ENCODE assay signal across 8 cellular contexts in genomic region chr19:48619692-48620565, GRCh38. TPM values are rescaled to one million over a fixed set of nuclear protein-coding genes. Genes with fewer than 3 reads are reported as not detected.
DNase-seq lines count a peak whose midpoint lies in the region; ATAC-seq and TF ChIP-seq lines count a peak whose summit lies in the region.

No MANE protein-coding gene starts in this region.

- H3K4me1 ChIP-seq in ascending aorta (peaks cover 19 to 32% of the 10 kb centered on the region in 2 donors), liver (ENCODE audit: control insufficient read depth in 4 of 4, insufficient read depth in 4 of 4, low read length in 3 of 4) (peaks cover 8 to 54% (median 37%) of the 10 kb centered on the region in 4 donors), transverse colon (peaks cover 31 to 62% (median 55%) of the 10 kb centered on the region in 4 donors)

- H3K27me3 Mint-ChIP-seq in activated T-cell treated with anti-CD3 and anti-CD28 coated beads, Interleukin-2, amount 50 U/mL, for 4 hours (ENCODE audit: low read depth): no peaks in the 10 kb centered on the region

- intact Hi-C loops in ascending aorta (cut with DNase I) (loop anchor here (1.0 to 2.0 kb wide), 5 partner anchors 15 to 175 kb away; partner anchors contain the start of genes CYTH2 and GRWD1), transverse colon (cut with DNase I; ENCODE audit: low total_unique reads) (no loop called here)

- H3K4me1 Mint-ChIP-seq in activated T-cell treated with anti-CD3 and anti-CD28 coated beads, Interleukin-2, amount 50 U/mL, for 4 hours (ENCODE audit: low read depth): peaks cover 43% of the 10 kb centered on the region

- TF ChIP-seq EP300 in transverse colon (IDR thresholded peaks at IDR 0.05; ENCODE audit: low read depth): no peak

- no peak for ATAC-seq in activated T-cell treated with anti-CD3 and anti-CD28 coated beads, Interleukin-2, amount 50 U/mL, for 4 hours
- no peak for ATAC-seq in GM18867 (IDR thresholded peaks at IDR 0.05; ENCODE audit: unreplicated experiment)

- peaks cover 43% of the 10 kb centered on the region for H3K36me3 Mint-ChIP-seq in activated T-cell treated with anti-CD3 and anti-CD28 coated beads, Interleukin-2, amount 50 U/mL, for 4 hours (ENCODE audit: insufficient read depth)

- TF ChIP-seq POLR2A in transverse colon (IDR thresholded peaks at IDR 0.05): no peak

- WGBS in liver: 33% methylated on average over 6 of the region's 6 CpGs
- WGBS in transverse colon (ENCODE audit: low coverage in 1 of 2), 2 donors: 31 to 57% methylated on average over 1 to 6 of the region's 6 CpGs

- H3K36me3 ChIP-seq in ascending aorta (peaks cover 18 to 27% of the 10 kb centered on the region in 2 donors), liver (ENCODE audit: control insufficient read depth in 4 of 4, insufficient read depth in 3 of 4, low read depth in 1 of 4, low read length in 3 of 4) (peaks cover 12 to 24% (median 18%) of the 10 kb centered on the region in 4 donors), transverse colon (peaks cover 0 to 19% (median 6%) of the 10 kb centered on the region in 4 donors)

- no peaks in the 10 kb centered on the region for H3K9me3 Mint-ChIP-seq in activated T-cell treated with anti-CD3 and anti-CD28 coated beads, Interleukin-2, amount 50 U/mL, for 4 hours

- H3K27ac ChIP-seq in ascending aorta (peak overlapping the region; percentile 86 to 87), liver (ENCODE audit: low read depth in 1 of 2, low read length in 2 of 2) (peak overlapping the region; percentile 85 to 93), transverse colon (peak overlapping the region; percentile 90 to 97 (median 94))

- H3K27me3 ChIP-seq in ascending aorta (no peaks in the 10 kb centered on the region), liver (ENCODE audit: control insufficient read depth in 4 of 4, insufficient read depth in 4 of 4, low read length in 3 of 4) (no peaks in the 10 kb centered on the region), transverse colon (no peaks in the 10 kb centered on the region)

- H3K9me3 ChIP-seq in ascending aorta (no peaks in the 10 kb centered on the region), liver (ENCODE audit: control insufficient read depth in 4 of 4, low read length in 3 of 4) (no peaks in the 10 kb centered on the region), transverse colon (no peaks in the 10 kb centered on the region)

- no peak for TF ChIP-seq RAD21 in liver (IDR thresholded peaks at IDR 0.05)

- no peak for DNase-seq in activated T-cell treated with anti-CD3 and anti-CD28 coated beads, Interleukin-2, amount 50 U/mL, for 4 hours
- no peak for DNase-seq in activated T-cell treated with anti-CD3 and anti-CD28 coated beads, Interleukin-2, amount 50 U/mL, for 48 hours
- no peak for DNase-seq in ascending aorta (ENCODE audit: low spot score in 2 of 2)
- no peak for DNase-seq in transverse colon
- no peak for DNase-seq in NCI-H748 (lab: John Stamatoyannopoulos, UW; ENCODE audit: unreplicated experiment)
- no peak for DNase-seq in HK-2 (ENCODE audit: unreplicated experiment)

- peak in 1 of 3 experiments; percentile 5 for TF ChIP-seq CTCF in ascending aorta (IDR thresholded peaks at IDR 0.05)
- TF ChIP-seq CTCF in liver (IDR thresholded peaks at IDR 0.05; ENCODE audit: low read depth, low read length, missing input control): peak; percentile 10
- peak in 2 of 5 experiments; percentile 27 for TF ChIP-seq CTCF in transverse colon (IDR thresholded peaks at IDR 0.05)

- peak overlapping the region; percentile 77 to 88 for H3K9ac ChIP-seq in liver (ENCODE audit: low read depth in 1 of 2, low read length in 2 of 2)

- peak overlapping the region; percentile 68 to 95 for H3K4me3 ChIP-seq in ascending aorta
- peak overlapping the region; percentile 55 to 73 (median 71) for H3K4me3 ChIP-seq in liver (ENCODE audit: low read depth in 1 of 3, low read length in 3 of 3)
- peak overlapping the region; percentile 42 to 90 (median 64) for H3K4me3 ChIP-seq in transverse colon

- in situ Hi-C loops in transverse colon (cut with MboI; ENCODE audit: low pct_ligation_motif_present in 1 of 4, low pct_unique_long_range_greater_than_20kb in 1 of 4, low sequenced_read_pairs in 3 of 4): no loop called here

- peak overlapping the region; percentile 97 for H3K4me3 Mint-ChIP-seq in activated T-cell treated with anti-CD3 and anti-CD28 coated beads, Interleukin-2, amount 50 U/mL, for 4 hours

TF ChIP-seq in liver, 16 proteins besides CTCF, POLR2A, EP300 and RAD21 (continues in another document):
- no peak for TF ChIP-seq EGR1 (IDR thresholded peaks at IDR 0.05; ENCODE audit: low read depth in 2 of 2)
- TF ChIP-seq REST (IDR thresholded peaks at IDR 0.05): no peak
- TF ChIP-seq ZBTB33 (IDR thresholded peaks at IDR 0.05): no peak
- no peak for TF ChIP-seq RXRA (IDR thresholded peaks at IDR 0.05)
- no peak for TF ChIP-seq HNF4G (IDR thresholded peaks at IDR 0.05)
- no peak for TF ChIP-seq TAF1 (conservative IDR thresholded peaks at IDR 0.05)
- TF ChIP-seq GABPA (IDR thresholded peaks at IDR 0.05 in 1 of 2, conservative IDR thresholded peaks at IDR 0.05 in 1 of 2): no peak
- no peak for TF ChIP-seq JUND (IDR thresholded peaks at IDR 0.05)
- no peak for TF ChIP-seq NR2F2 (IDR thresholded peaks at IDR 0.05)
- no peak for TF ChIP-seq MAX (IDR thresholded peaks at IDR 0.05)
- no peak for TF ChIP-seq FOXA1 (IDR thresholded peaks at IDR 0.05)
- no peak for TF ChIP-seq HNF4A (conservative IDR thresholded peaks at IDR 0.05)
- TF ChIP-seq FOXA2 (IDR thresholded peaks at IDR 0.05): no peak
- TF ChIP-seq YY1 (IDR thresholded peaks at IDR 0.05): no peak

RNA-seq across cellular contexts. Expression of gene SPHK2, which starts 0.6 kb away (rescaled TPM):
- 10 to 100 TPM; 39.8 to 43.1 (median 40.6) TPM for total RNA-seq in activated T-cell treated with anti-CD3 and anti-CD28 coated beads, Interleukin-2, amount 50 U/mL, for 4 hours
- total RNA-seq in ascending aorta: 35.3 TPM
- 10 to 100 TPM; 10.2 to 17.3 TPM for total RNA-seq in liver
- polyA plus RNA-seq in liver: 10 to 100 TPM in 1 of 2 donors, 1 to 10 TPM in 1; 9.6 to 14.4 TPM
- total RNA-seq in transverse colon: 100 to 1,000 TPM in 1 of 4 donors, 10 to 100 TPM in 3; 41.8 to 185 (median 68.7) TPM

RNA-seq across cellular contexts. Expression of gene RPL18, which starts 1.0 kb away (rescaled TPM):
- 1,000 to 10,000 TPM; 2,406 to 2,595 (median 2,478) TPM for total RNA-seq in activated T-cell treated with anti-CD3 and anti-CD28 coated beads, Interleukin-2, amount 50 U/mL, for 4 hours
- total RNA-seq in ascending aorta (2,223 TPM), liver (100 to 1,000 TPM; 502 to 830 TPM), transverse colon (1,000 to 10,000 TPM; 1,394 to 2,260 (median 1,686) TPM)
- 100 to 1,000 TPM; 276 to 670 TPM for polyA plus RNA-seq in liver

RNA-seq across cellular contexts. Expression of gene FAM83E, which starts 5.1 kb away (rescaled TPM):
- 10 to 100 TPM; 11.3 to 15.7 (median 13.1) TPM for total RNA-seq in activated T-cell treated with anti-CD3 and anti-CD28 coated beads, Interleukin-2, amount 50 U/mL, for 4 hours
- not detected for total RNA-seq in ascending aorta
- under 1 TPM; 0.33 to 0.42 TPM for total RNA-seq in liver
- under 1 TPM in 1 of 2 donors, not detected in 1; 0.20 TPM for polyA plus RNA-seq in liver
- 100 to 1,000 TPM in 3 of 4 donors, 10 to 100 TPM in 1; 97.0 to 746 (median 203) TPM for total RNA-seq in transverse colon

RNA-seq across cellular contexts. Expression of gene SPACA4, which starts 13.4 kb away (rescaled TPM):
- not detected for total RNA-seq in activated T-cell treated with anti-CD3 and anti-CD28 coated beads, Interleukin-2, amount 50 U/mL, for 4 hours
- total RNA-seq in ascending aorta (not detected), liver (not detected), transverse colon (not detected)
- polyA plus RNA-seq in liver: not detected

RNA-seq across cellular contexts. Expression of gene DBP, which starts 17.2 kb away (rescaled TPM):
- total RNA-seq in activated T-cell treated with anti-CD3 and anti-CD28 coated beads, Interleukin-2, amount 50 U/mL, for 4 hours: 10 to 100 TPM in 2 of 3 donors, 1 to 10 TPM in 1; 6.7 to 12.3 (median 11.2) TPM
- total RNA-seq in ascending aorta (0.21 TPM), liver (1 to 10 TPM; 2.3 to 4.5 TPM), transverse colon (10 to 100 TPM in 3 of 4 donors, 1 to 10 TPM in 1; 8.7 to 13.8 (median 11.6) TPM)
- polyA plus RNA-seq in liver: 1 to 10 TPM; 1.2 to 1.3 TPM

Comparison
In these comparisons a context has a peak if more than half of its experiments do, and no peak if none do; other contexts are left out.
1. RNA of gene FAM83E, which starts 5.1 kb away (total RNA-seq): 97.0 to 746 TPM in transverse colon and 11.3 to 15.7 TPM in activated T-cell treated with anti-CD3 and anti-CD28 coated beads, Interleukin-2, amount 50 U/mL, for 4 hours; 0.33 to 0.42 TPM in liver and not detected in ascending aorta (single experiment); every median in the first group is over 4 times any median in the second.
2. Peak in every context shown above with its lines, with median percentiles within 50 percentile points of each other: H3K27ac ChIP-seq and H3K4me3 ChIP-seq.